In genomic region chr15:43826508-43827286, GRCh38 we compare ENCODE assay signal across 1 cellular context.
A peak's percentile ranks its signal among the peaks of the same experiment; 100 is the strongest.
TF ChIP-seq lines count a peak whose summit lies in the region.
"Not testable (repeated sequence)": the region's sequence is repeated elsewhere in the genome, so short reads cannot be mapped to it uniquely, and the experiment has no call there.

WDR76 (plus strand) TSS chr15:43827002; CDS start chr15:43827033, 31 bp downstream.

TF ChIP-seq in K562, 482 proteins besides CTCF, POLR2A, EP300 and RAD21 (continued from another document and continues in another):
- TF ChIP-seq ZBTB1 (CRISPR knock-in tag; IDR thresholded peaks at IDR 0.05; ENCODE audit: borderline replicate concordance, low read depth) (0 out of 2 replicates have a peak, but pooled peaks have one; percentile 29), HDAC3 (IDR thresholded peaks at IDR 0.05; ENCODE audit: borderline replicate concordance, partially characterized antibody) (peak; percentile 27), CXXC5 (CRISPR knock-in tag; IDR thresholded peaks at IDR 0.05) (peak; percentile 92), HMGXB4 (CRISPR knock-in tag; IDR thresholded peaks at IDR 0.05) (0 out of 2 replicates have a peak, but pooled peaks have one; percentile 37), NFIC (IDR thresholded peaks at IDR 0.05) (peak; percentile 45; the same call in 1 of the 2 replicates), RBBP5 (IDR thresholded peaks at IDR 0.05; ENCODE audit: borderline replicate concordance, insufficient read depth, low read length, poor library complexity, severe bottlenecking) (peak; percentile 81), PREB (CRISPR knock-in tag; IDR thresholded peaks at IDR 0.05) (peak; percentile 84; the same call in 1 of the 2 replicates), SOX6 (IDR thresholded peaks at IDR 0.05) (peak; percentile 41; the same call in 1 of the 2 replicates), MAX (CRISPR knock-in tag; IDR thresholded peaks at IDR 0.05) (peak; percentile 85), ZBTB40 (IDR thresholded peaks at IDR 0.05) (0 out of 2 replicates have a peak, but pooled peaks have one; percentile 7), SMAD4 (CRISPR knock-in tag; conservative IDR thresholded peaks at IDR 0.05) (peak; percentile 81; the same call in 1 of the 2 replicates), KDM2B (CRISPR knock-in tag; IDR thresholded peaks at IDR 0.05) (0 out of 2 replicates have a peak, but pooled peaks have one; percentile 50)
- TF ChIP-seq, protein P1, sequence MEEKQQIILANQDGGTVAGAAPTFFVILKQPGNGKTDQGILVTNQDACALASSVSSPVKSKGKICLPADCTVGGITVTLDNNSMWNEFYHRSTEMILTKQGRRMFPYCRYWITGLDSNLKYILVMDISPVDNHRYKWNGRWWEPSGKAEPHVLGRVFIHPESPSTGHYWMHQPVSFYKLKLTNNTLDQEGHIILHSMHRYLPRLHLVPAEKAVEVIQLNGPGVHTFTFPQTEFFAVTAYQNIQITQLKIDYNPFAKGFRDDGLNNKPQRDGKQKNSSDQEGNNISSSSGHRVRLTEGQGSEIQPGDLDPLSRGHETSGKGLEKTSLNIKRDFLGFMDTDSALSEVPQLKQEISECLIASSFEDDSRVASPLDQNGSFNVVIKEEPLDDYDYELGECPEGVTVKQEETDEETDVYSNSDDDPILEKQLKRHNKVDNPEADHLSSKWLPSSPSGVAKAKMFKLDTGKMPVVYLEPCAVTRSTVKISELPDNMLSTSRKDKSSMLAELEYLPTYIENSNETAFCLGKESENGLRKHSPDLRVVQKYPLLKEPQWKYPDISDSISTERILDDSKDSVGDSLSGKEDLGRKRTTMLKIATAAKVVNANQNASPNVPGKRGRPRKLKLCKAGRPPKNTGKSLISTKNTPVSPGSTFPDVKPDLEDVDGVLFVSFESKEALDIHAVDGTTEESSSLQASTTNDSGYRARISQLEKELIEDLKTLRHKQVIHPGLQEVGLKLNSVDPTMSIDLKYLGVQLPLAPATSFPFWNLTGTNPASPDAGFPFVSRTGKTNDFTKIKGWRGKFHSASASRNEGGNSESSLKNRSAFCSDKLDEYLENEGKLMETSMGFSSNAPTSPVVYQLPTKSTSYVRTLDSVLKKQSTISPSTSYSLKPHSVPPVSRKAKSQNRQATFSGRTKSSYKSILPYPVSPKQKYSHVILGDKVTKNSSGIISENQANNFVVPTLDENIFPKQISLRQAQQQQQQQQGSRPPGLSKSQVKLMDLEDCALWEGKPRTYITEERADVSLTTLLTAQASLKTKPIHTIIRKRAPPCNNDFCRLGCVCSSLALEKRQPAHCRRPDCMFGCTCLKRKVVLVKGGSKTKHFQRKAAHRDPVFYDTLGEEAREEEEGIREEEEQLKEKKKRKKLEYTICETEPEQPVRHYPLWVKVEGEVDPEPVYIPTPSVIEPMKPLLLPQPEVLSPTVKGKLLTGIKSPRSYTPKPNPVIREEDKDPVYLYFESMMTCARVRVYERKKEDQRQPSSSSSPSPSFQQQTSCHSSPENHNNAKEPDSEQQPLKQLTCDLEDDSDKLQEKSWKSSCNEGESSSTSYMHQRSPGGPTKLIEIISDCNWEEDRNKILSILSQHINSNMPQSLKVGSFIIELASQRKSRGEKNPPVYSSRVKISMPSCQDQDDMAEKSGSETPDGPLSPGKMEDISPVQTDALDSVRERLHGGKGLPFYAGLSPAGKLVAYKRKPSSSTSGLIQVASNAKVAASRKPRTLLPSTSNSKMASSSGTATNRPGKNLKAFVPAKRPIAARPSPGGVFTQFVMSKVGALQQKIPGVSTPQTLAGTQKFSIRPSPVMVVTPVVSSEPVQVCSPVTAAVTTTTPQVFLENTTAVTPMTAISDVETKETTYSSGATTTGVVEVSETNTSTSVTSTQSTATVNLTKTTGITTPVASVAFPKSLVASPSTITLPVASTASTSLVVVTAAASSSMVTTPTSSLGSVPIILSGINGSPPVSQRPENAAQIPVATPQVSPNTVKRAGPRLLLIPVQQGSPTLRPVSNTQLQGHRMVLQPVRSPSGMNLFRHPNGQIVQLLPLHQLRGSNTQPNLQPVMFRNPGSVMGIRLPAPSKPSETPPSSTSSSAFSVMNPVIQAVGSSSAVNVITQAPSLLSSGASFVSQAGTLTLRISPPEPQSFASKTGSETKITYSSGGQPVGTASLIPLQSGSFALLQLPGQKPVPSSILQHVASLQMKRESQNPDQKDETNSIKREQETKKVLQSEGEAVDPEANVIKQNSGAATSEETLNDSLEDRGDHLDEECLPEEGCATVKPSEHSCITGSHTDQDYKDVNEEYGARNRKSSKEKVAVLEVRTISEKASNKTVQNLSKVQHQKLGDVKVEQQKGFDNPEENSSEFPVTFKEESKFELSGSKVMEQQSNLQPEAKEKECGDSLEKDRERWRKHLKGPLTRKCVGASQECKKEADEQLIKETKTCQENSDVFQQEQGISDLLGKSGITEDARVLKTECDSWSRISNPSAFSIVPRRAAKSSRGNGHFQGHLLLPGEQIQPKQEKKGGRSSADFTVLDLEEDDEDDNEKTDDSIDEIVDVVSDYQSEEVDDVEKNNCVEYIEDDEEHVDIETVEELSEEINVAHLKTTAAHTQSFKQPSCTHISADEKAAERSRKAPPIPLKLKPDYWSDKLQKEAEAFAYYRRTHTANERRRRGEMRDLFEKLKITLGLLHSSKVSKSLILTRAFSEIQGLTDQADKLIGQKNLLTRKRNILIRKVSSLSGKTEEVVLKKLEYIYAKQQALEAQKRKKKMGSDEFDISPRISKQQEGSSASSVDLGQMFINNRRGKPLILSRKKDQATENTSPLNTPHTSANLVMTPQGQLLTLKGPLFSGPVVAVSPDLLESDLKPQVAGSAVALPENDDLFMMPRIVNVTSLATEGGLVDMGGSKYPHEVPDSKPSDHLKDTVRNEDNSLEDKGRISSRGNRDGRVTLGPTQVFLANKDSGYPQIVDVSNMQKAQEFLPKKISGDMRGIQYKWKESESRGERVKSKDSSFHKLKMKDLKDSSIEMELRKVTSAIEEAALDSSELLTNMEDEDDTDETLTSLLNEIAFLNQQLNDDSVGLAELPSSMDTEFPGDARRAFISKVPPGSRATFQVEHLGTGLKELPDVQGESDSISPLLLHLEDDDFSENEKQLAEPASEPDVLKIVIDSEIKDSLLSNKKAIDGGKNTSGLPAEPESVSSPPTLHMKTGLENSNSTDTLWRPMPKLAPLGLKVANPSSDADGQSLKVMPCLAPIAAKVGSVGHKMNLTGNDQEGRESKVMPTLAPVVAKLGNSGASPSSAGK (IDR thresholded peaks at IDR 0.05): peak; percentile 87
- TF ChIP-seq, protein P2, sequence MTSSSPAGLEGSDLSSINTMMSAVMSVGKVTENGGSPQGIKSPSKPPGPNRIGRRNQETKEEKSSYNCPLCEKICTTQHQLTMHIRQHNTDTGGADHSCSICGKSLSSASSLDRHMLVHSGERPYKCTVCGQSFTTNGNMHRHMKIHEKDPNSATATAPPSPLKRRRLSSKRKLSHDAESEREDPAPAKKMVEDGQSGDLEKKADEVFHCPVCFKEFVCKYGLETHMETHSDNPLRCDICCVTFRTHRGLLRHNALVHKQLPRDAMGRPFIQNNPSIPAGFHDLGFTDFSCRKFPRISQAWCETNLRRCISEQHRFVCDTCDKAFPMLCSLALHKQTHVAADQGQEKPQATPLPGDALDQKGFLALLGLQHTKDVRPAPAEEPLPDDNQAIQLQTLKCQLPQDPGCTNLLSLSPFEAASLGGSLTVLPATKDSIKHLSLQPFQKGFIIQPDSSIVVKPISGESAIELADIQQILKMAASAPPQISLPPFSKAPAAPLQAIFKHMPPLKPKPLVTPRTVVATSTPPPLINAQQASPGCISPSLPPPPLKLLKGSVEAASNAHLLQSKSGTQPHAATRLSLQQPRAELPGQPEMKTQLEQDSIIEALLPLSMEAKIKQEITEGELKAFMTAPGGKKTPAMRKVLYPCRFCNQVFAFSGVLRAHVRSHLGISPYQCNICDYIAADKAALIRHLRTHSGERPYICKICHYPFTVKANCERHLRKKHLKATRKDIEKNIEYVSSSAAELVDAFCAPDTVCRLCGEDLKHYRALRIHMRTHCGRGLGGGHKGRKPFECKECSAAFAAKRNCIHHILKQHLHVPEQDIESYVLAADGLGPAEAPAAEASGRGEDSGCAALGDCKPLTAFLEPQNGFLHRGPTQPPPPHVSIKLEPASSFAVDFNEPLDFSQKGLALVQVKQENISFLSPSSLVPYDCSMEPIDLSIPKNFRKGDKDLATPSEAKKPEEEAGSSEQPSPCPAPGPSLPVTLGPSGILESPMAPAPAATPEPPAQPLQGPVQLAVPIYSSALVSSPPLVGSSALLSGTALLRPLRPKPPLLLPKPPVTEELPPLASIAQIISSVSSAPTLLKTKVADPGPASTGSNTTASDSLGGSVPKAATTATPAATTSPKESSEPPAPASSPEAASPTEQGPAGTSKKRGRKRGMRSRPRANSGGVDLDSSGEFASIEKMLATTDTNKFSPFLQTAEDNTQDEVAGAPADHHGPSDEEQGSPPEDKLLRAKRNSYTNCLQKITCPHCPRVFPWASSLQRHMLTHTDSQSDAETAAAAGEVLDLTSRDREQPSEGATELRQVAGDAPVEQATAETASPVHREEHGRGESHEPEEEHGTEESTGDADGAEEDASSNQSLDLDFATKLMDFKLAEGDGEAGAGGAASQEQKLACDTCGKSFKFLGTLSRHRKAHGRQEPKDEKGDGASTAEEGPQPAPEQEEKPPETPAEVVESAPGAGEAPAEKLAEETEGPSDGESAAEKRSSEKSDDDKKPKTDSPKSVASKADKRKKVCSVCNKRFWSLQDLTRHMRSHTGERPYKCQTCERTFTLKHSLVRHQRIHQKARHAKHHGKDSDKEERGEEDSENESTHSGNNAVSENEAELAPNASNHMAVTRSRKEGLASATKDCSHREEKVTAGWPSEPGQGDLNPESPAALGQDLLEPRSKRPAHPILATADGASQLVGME (CRISPR knock-in tag; IDR thresholded peaks at IDR 0.05): peak; percentile 81
- not testable (repeated sequence) for TF ChIP-seq ZBTB40 (CRISPR knock-in tag; IDR thresholded peaks at IDR 0.05)
